Comparison of ENCODE assay signal across 15 cellular contexts in the genomic region with DNA sequence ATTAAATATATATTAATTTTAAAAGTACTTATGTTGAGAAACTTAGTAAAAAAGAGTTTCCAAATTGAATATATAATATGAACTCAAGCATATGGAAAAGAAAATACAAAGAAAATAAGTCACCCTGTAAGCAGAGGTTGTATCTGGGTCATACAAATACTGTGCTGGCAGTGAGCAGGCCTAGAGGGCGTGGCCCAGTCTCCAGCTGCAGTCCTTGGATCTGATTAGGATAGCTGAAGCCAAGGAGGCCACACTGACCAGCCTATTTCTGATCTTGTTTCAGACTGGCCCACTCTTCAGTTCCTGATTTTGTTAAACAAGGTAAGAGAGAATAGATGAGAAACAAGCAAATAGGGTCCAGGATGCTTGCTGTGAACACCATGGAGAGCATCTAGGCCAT.
"Had no signal": no experiment of that assay in that cellular context is flagged by ENCODE, and none has a peak within 500 bp of the region (broad histone marks: within the 10 kb centered on the region; RNA-seq: fewer than 3 reads in every experiment).

No MANE protein-coding gene starts in this region.

- H3K79me2 ChIP-seq: parathyroid adenoma had no signal

- DNase-seq: activated CD4-positive, alpha-beta T cell treated with anti-CD3 and anti-CD28 coated beads, Interleukin-2, amount 10 ng/mL, durations not matched to agents 7 days and 5 days; activated CD8-positive, alpha-beta T cell treated with anti-CD3 and anti-CD28 coated beads, Interleukin-2, amount 10 ng/mL, durations not matched to agents 7 days and 5 days; activated naive CD4-positive, alpha-beta T cell treated with Interleukin-2 at 50 U/mL for 16 hours; activated T-cell treated with anti-CD3 and anti-CD28 coated beads, Interleukin-2, amount 50 U/mL, for 24 hours; aorta; brain microvascular endothelial cell; effector memory CD4-positive, alpha-beta T cell; esophagus squamous epithelium; foreskin melanocyte; lower lobe of right lung; stimulated activated naive CD4-positive, alpha-beta T cell; thyroid gland had no signal

- ATAC-seq: activated CD8-positive, alpha-beta T cell treated with anti-CD3 and anti-CD28 coated beads, Interleukin-2, amount 10 ng/mL, durations not matched to agents 7 days and 5 days; natural killer cell treated with Interleukin-12 subunit alpha and Interleukin-12 subunit beta and Interleukin-15 and Interleukin-18, amount 100 ng/mL, for 72 hours had no signal

- H3K9me3 ChIP-seq: neutrophil, thyroid gland had no signal

- H2AFZ ChIP-seq: parathyroid adenoma had no signal

- H3K4me1 ChIP-seq: esophagus squamous epithelium, lower lobe of right lung, parathyroid adenoma, thyroid gland had no signal

- H3K4me3 ChIP-seq: esophagus squamous epithelium, lower lobe of right lung, thyroid gland had no signal

- H3K27ac ChIP-seq: brain microvascular endothelial cell, esophagus squamous epithelium, lower lobe of right lung, neutrophil, parathyroid adenoma, thyroid gland had no signal

- H3K27me3 ChIP-seq: brain microvascular endothelial cell, esophagus squamous epithelium, neutrophil, thyroid gland had no signal

- H3K36me3 ChIP-seq: brain microvascular endothelial cell, esophagus squamous epithelium, lower lobe of right lung, neutrophil, thyroid gland had no signal

- H3K9ac ChIP-seq: parathyroid adenoma had no signal
